ENCODE assay signal across 8 cellular contexts in the genomic region with DNA sequence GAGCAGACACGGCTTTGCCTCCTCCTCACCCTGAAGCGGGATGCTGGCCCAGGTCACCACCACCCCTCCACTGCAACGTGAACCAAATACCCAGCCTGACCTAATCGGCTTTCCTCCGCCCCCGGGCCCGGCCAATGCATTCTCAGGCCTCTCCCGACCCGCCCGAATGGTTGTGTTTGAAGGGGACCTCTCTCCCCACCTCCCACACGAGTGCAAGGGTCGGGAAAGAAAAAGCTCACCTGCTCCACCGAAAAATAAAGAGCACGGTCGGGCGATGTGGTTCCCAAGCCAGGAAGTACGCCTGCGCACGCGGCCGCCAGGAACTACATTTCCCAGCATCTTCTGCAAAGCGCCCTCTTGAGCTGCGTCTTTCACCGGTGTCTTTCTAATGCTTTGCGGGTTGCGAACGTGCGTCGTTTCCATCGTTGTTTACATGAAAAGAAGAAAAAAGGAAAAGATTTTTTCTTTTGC. TPM values are rescaled to one million over a fixed set of nuclear protein-coding genes. Genes with fewer than 3 reads are reported as not detected.
DNase-seq lines count a peak whose midpoint lies in the region; ATAC-seq and TF ChIP-seq lines count a peak whose summit lies in the region.

ZNF883 (minus strand) TSS at position 282 of the 471 bp plus-strand sequence.

- no peak within 1 kb of the TSS for H3K27ac ChIP-seq in DOHH2 (ENCODE audit: low read depth, low read length)
- H3K27ac ChIP-seq in left ventricle myocardium inferior (replicated peaks): no peak within 1 kb of the TSS
- H3K27ac ChIP-seq in trophoblast cell (ENCODE audit: low read depth, low read length): no peak within 1 kb of the TSS
- no peak within 1 kb of the TSS for H3K27ac ChIP-seq in aorta (ENCODE audit: low read depth in 1 of 2, low read length in 2 of 2)

- no peak within 1 kb of the TSS for H3K23ac ChIP-seq in trophoblast cell (ENCODE audit: low read length)

- H4K12ac ChIP-seq in trophoblast cell (ENCODE audit: low read depth, low read length): no peak within 1 kb of the TSS

- peak within 1 kb of the TSS; percentile 63 for H4K8ac ChIP-seq in trophoblast cell (ENCODE audit: low read depth, low read length)

- no peak within 1 kb of the TSS for H2BK120ac ChIP-seq in trophoblast cell (ENCODE audit: insufficient read depth, low read length, poor library complexity)

- no peaks in the 10 kb centered on the region for H3K79me1 ChIP-seq in trophoblast cell (ENCODE audit: low read length)

- TF ChIP-seq CTCF in DOHH2 (IDR thresholded peaks at IDR 0.05; ENCODE audit: low read depth, low read length, poor library complexity, severe bottlenecking) (no peak), left ventricle myocardium inferior (IDR thresholded peaks at IDR 0.05; ENCODE audit: borderline replicate concordance) (no peak)

- H3F3A ChIP-seq in DOHH2 (ENCODE audit: control insufficient read depth, insufficient read depth): no peaks in the 10 kb centered on the region

- H3K36me3 ChIP-seq in DOHH2 (ENCODE audit: control insufficient read depth, low read length): no peaks in the 10 kb centered on the region
- H3K36me3 ChIP-seq in adipocyte (ENCODE audit: control insufficient read depth, insufficient read depth, low read length, severe bottlenecking): no peaks in the 10 kb centered on the region
- peaks cover 2% of the 10 kb centered on the region for H3K36me3 ChIP-seq in left ventricle myocardium inferior
- no peaks in the 10 kb centered on the region for H3K36me3 ChIP-seq in trophoblast cell (ENCODE audit: control insufficient read depth in 1 of 2, insufficient read depth in 2 of 2, low read length in 2 of 2)
- H3K36me3 ChIP-seq in aorta (ENCODE audit: control insufficient read depth in 1 of 2, insufficient read depth in 2 of 2, low read length in 1 of 2): peaks cover 0 to 2% of the 10 kb centered on the region in 2 donors

- peak within 1 kb of the TSS; percentile 78 for H2AFZ ChIP-seq in trophoblast cell (ENCODE audit: insufficient read depth, low read length, poor library complexity)

- H3K27me3 ChIP-seq in DOHH2 (ENCODE audit: control insufficient read depth, low read length): no peaks in the 10 kb centered on the region
- H3K27me3 ChIP-seq in adipocyte (replicated peaks; ENCODE audit: control insufficient read depth, insufficient read depth, low read length): no peaks in the 10 kb centered on the region
- peaks cover 4% of the 10 kb centered on the region for H3K27me3 ChIP-seq in left ventricle myocardium inferior (ENCODE audit: low read depth)
- no peaks in the 10 kb centered on the region for H3K27me3 ChIP-seq in trophoblast cell (ENCODE audit: insufficient read depth, low read length)
- H3K27me3 ChIP-seq in aorta (ENCODE audit: control insufficient read depth in 1 of 2, insufficient read depth in 2 of 2, low read length in 1 of 2): no peaks in the 10 kb centered on the region

- H3K79me2 ChIP-seq in DOHH2 (ENCODE audit: control insufficient read depth, low read length): no peaks in the 10 kb centered on the region
- H3K79me2 ChIP-seq in trophoblast cell (ENCODE audit: control insufficient read depth, insufficient read depth, low read length, poor library complexity): no peaks in the 10 kb centered on the region

- H3K4me2 ChIP-seq in DOHH2 (ENCODE audit: low read length) (peak within 1 kb of the TSS; percentile 34), trophoblast cell (ENCODE audit: low read length) (peak within 1 kb of the TSS; percentile 59)

- no peak within 1 kb of the TSS for H2BK5ac ChIP-seq in trophoblast cell (ENCODE audit: low read depth, low read length, poor library complexity)

- no peak within 1 kb of the TSS for H3K18ac ChIP-seq in trophoblast cell (ENCODE audit: low read length)

- no peaks in the 10 kb centered on the region for H3K4me1 ChIP-seq in DOHH2 (ENCODE audit: control insufficient read depth, low read length)
- H3K4me1 ChIP-seq in adipocyte (ENCODE audit: control insufficient read depth, insufficient read depth, low read length): no peaks in the 10 kb centered on the region
- peaks cover 9% of the 10 kb centered on the region for H3K4me1 ChIP-seq in left ventricle myocardium inferior
- H3K4me1 ChIP-seq in trophoblast cell (ENCODE audit: control insufficient read depth in 1 of 2, insufficient read depth in 2 of 2, low read length in 2 of 2): peaks cover 0 to 3% of the 10 kb centered on the region in 2 experiments
- H3K4me1 ChIP-seq in aorta (ENCODE audit: control insufficient read depth in 1 of 2, insufficient read depth in 2 of 2, low read length in 2 of 2): no peaks in the 10 kb centered on the region

- ATAC-seq in aorta (ENCODE audit: low FRiP score) (no peak), HG03095 (IDR thresholded peaks at IDR 0.05; ENCODE audit: unreplicated experiment) (no peak)

- no peaks in the 10 kb centered on the region for H4K20me1 ChIP-seq in DOHH2 (ENCODE audit: control insufficient read depth, insufficient read depth, low read depth, low read length)

- H2BK12ac ChIP-seq in trophoblast cell (ENCODE audit: low read length): no peak within 1 kb of the TSS

- H3K4ac ChIP-seq in trophoblast cell (ENCODE audit: low read depth, low read length): no peak within 1 kb of the TSS

- no peak within 1 kb of the TSS for H2AK5ac ChIP-seq in trophoblast cell (ENCODE audit: low read length)

- WGBS in trophoblast cell (ENCODE audit: extremely low coverage, insufficient coverage, insufficient read length): no CpG with 5 or more reads among the region's 30 CpGs
- WGBS in aorta, 2 donors: 1 to 2% methylated on average over 30 of the region's 30 CpGs

- intact Hi-C loops in left ventricle myocardium inferior (cut with micrococcal nuclease): no loop called here
- intact Hi-C loops in aorta (cut with DNase I): no loop called here

- peak; percentile 30 for DNase-seq in NCI-H510A (lab: John Stamatoyannopoulos, UW)
- peak; percentile 72 for DNase-seq in adipocyte (ENCODE audit: low read depth)
- peak; percentile 62 for DNase-seq in left ventricle myocardium inferior
- DNase-seq in trophoblast cell: peak in 1 of 2 donors; percentile 1
- peak; percentile 65 to 78 for DNase-seq in aorta
- DNase-seq in GDM1 (lab: John Stamatoyannopoulos, UW): no peak

- H3K14ac ChIP-seq in trophoblast cell (ENCODE audit: low read length): no peak within 1 kb of the TSS

- peaks cover 8% of the 10 kb centered on the region; the same call in 1 of the 2 replicates for H3K9me3 ChIP-seq in DOHH2 (ENCODE audit: control insufficient read depth, insufficient read depth, low read length)
- peaks cover 56% of the 10 kb centered on the region for H3K9me3 ChIP-seq in adipocyte (ENCODE audit: control insufficient read depth, low read length)
- peaks cover 62% of the 10 kb centered on the region for H3K9me3 ChIP-seq in left ventricle myocardium inferior (replicated peaks)
- peaks cover 2% of the 10 kb centered on the region for H3K9me3 ChIP-seq in trophoblast cell (ENCODE audit: insufficient read depth, low read depth, low read length)
- peaks cover 4% of the 10 kb centered on the region for H3K9me3 ChIP-seq in aorta (ENCODE audit: control insufficient read depth, low read length)

- no peak within 1 kb of the TSS for H4K91ac ChIP-seq in trophoblast cell (ENCODE audit: low read depth, low read length)

- H3K9me2 ChIP-seq in DOHH2 (replicated peaks; ENCODE audit: control insufficient read depth, low read length): no peaks in the 10 kb centered on the region

- peak within 1 kb of the TSS; percentile 52 for H3K4me3 ChIP-seq in DOHH2 (ENCODE audit: low read length)
- peak within 1 kb of the TSS; percentile 75 for H3K4me3 ChIP-seq in adipocyte (ENCODE audit: low read length)
- H3K4me3 ChIP-seq in left ventricle myocardium inferior: peak within 1 kb of the TSS; percentile 67
- H3K4me3 ChIP-seq in trophoblast cell (ENCODE audit: low read depth, low read length): peak within 1 kb of the TSS; percentile 67
- peak within 1 kb of the TSS in 1 of 2 donors; percentile 14 for H3K4me3 ChIP-seq in aorta (ENCODE audit: low read length in 2 of 2)

- H3K9ac ChIP-seq in adipocyte (ENCODE audit: low read length) (no peak within 1 kb of the TSS), trophoblast cell (ENCODE audit: low read length) (no peak within 1 kb of the TSS)

RNA-seq across cellular contexts. Expression of gene ZNF883, which starts in this region (rescaled TPM):
- total RNA-seq in left ventricle myocardium inferior (6.2 TPM), aorta (1 to 10 TPM; 1.5 to 2.1 TPM)
- 2.4 and 2.5 TPM in 2 replicates for polyA plus RNA-seq in trophoblast cell (2013)
- 1 to 10 TPM; 1.0 to 1.9 TPM for polyA plus RNA-seq in aorta
